ENCODE assay signal across 1 cellular context in the genomic region with DNA sequence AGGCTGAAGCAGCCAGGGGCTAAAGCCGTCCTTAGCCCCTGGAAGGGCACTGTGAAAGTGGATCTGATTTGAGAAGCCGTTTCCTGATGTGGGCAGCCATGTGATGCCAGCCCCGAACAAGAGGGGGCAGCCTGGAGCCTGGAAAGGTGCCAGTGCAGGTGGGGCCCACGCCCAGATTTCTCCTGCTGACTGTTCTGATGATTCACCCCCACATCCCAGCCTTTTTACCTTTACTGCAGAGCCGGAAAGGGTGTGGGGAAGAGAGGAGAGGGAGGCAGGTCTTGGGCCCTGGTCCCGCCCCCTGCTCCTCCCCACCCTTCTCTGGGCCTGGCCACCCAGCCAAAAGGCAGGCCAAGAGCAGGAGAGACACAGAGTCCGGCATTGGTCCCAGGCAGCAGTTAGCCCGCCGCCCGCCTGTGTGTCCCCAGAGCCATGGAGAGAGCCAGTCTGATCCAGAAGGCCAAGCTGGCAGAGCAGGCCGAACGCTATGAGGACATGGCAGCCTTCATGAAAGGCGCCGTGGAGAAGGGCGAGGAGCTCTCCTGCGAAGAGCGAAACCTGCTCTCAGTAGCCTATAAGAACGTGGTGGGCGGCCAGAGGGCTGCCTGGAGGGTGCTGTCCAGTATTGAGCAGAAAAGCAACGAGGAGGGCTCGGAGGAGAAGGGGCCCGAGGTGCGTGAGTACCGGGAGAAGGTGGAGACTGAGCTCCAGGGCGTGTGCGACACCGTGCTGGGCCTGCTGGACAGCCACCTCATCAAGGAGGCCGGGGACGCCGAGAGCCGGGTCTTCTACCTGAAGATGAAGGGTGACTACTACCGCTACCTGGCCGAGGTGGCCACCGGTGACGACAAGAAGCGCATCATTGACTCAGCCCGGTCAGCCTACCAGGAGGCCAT.
TF ChIP-seq lines count a peak whose summit lies in the region.

A gene (plus strand): TSS at position 369 of the 896 bp plus-strand sequence. CDS start 64 bp downstream, at position 433.

TF ChIP-seq in HEK293, 187 proteins besides CTCF, POLR2A, EP300 and RAD21 (continued from another document):
- TF ChIP-seq, protein P1, sequence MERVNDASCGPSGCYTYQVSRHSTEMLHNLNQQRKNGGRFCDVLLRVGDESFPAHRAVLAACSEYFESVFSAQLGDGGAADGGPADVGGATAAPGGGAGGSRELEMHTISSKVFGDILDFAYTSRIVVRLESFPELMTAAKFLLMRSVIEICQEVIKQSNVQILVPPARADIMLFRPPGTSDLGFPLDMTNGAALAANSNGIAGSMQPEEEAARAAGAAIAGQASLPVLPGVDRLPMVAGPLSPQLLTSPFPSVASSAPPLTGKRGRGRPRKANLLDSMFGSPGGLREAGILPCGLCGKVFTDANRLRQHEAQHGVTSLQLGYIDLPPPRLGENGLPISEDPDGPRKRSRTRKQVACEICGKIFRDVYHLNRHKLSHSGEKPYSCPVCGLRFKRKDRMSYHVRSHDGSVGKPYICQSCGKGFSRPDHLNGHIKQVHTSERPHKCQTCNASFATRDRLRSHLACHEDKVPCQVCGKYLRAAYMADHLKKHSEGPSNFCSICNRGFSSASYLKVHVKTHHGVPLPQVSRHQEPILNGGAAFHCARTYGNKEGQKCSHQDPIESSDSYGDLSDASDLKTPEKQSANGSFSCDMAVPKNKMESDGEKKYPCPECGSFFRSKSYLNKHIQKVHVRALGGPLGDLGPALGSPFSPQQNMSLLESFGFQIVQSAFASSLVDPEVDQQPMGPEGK (tag by site-specific recombination; IDR thresholded peaks at IDR 0.05) = peak; percentile 73
- peak; percentile 77 for TF ChIP-seq SP2 (tag by site-specific recombination; IDR thresholded peaks at IDR 0.05)
- no peak for TF ChIP-seq ZNF391 (tag by site-specific recombination; IDR thresholded peaks at IDR 0.05; ENCODE audit: borderline replicate concordance, low read depth)
- TF ChIP-seq ZEB2 (tag by site-specific recombination; IDR thresholded peaks at IDR 0.05) = peak; percentile 75
- TF ChIP-seq ZFHX2 (tag by site-specific recombination; conservative IDR thresholded peaks at IDR 0.05) = peak; percentile 59; the same call in 1 of the 2 replicates
- peak; percentile 93 for TF ChIP-seq KLF1 (tag by site-specific recombination; IDR thresholded peaks at IDR 0.05)
- peak; percentile 46; the same call in 1 of the 2 replicates for TF ChIP-seq ZNF184 (tag by site-specific recombination; IDR thresholded peaks at IDR 0.05)
- TF ChIP-seq ZNF830 (tag by site-specific recombination; IDR thresholded peaks at IDR 0.05; ENCODE audit: low read depth) = no peak
- peak; percentile 45; the same call in 1 of the 2 replicates for TF ChIP-seq KLF9 (tag by site-specific recombination; IDR thresholded peaks at IDR 0.05; ENCODE audit: low read depth)
- no peak for TF ChIP-seq ZNF785 (tag by site-specific recombination; IDR thresholded peaks at IDR 0.05)
- TF ChIP-seq, protein P2, sequence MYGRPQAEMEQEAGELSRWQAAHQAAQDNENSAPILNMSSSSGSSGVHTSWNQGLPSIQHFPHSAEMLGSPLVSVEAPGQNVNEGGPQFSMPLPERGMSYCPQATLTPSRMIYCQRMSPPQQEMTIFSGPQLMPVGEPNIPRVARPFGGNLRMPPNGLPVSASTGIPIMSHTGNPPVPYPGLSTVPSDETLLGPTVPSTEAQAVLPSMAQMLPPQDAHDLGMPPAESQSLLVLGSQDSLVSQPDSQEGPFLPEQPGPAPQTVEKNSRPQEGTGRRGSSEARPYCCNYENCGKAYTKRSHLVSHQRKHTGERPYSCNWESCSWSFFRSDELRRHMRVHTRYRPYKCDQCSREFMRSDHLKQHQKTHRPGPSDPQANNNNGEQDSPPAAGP (tag by site-specific recombination; IDR thresholded peaks at IDR 0.05) = peak; percentile 44
- TF ChIP-seq ZXDB (tag by site-specific recombination; IDR thresholded peaks at IDR 0.05) = peak; percentile 34; the same call in 1 of the 2 replicates
- TF ChIP-seq, protein P3, sequence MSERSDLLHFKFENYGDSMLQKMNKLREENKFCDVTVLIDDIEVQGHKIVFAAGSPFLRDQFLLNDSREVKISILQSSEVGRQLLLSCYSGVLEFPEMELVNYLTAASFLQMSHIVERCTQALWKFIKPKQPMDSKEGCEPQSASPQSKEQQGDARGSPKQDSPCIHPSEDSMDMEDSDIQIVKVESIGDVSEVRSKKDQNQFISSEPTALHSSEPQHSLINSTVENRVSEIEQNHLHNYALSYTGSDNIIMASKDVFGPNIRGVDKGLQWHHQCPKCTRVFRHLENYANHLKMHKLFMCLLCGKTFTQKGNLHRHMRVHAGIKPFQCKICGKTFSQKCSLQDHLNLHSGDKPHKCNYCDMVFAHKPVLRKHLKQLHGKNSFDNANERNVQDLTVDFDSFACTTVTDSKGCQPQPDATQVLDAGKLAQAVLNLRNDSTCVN (tag by site-specific recombination; optimal IDR thresholded peaks at IDR 0.05) = no peak
- peak; percentile 81 for TF ChIP-seq KLF10 (tag by site-specific recombination; IDR thresholded peaks at IDR 0.05)
- peak; percentile 71; the same call in 1 of the 2 replicates for TF ChIP-seq KLF7 (tag by site-specific recombination; IDR thresholded peaks at IDR 0.05; ENCODE audit: borderline replicate concordance)
- peak; percentile 78 for TF ChIP-seq SP3 (tag by site-specific recombination; IDR thresholded peaks at IDR 0.05)
- no peak for TF ChIP-seq ZNF529 (tag by site-specific recombination; IDR thresholded peaks at IDR 0.05; ENCODE audit: insufficient replicate concordance)
- peak; percentile 87 for TF ChIP-seq ZNF366 (tag by site-specific recombination; conservative IDR thresholded peaks at IDR 0.05)
- peak; percentile 100 for TF ChIP-seq ZFP69B (tag by site-specific recombination; IDR thresholded peaks at IDR 0.05)
- TF ChIP-seq SP7 (tag by site-specific recombination; IDR thresholded peaks at IDR 0.05) = peak; percentile 25; the same call in 1 of the 2 replicates
- peak; percentile 56 for TF ChIP-seq GLIS1 (tag by site-specific recombination; IDR thresholded peaks at IDR 0.05)
- peak; percentile 58; the same call in 1 of the 2 replicates for TF ChIP-seq PRDM1 (tag by site-specific recombination; IDR thresholded peaks at IDR 0.05)
- peak; percentile 38; the same call in 1 of the 2 replicates for TF ChIP-seq ZNF629 (tag by site-specific recombination; IDR thresholded peaks at IDR 0.05)
- TF ChIP-seq RBAK (tag by site-specific recombination; IDR thresholded peaks at IDR 0.05) = no peak
- 0 out of 2 replicates have a peak, but pooled peaks have one; percentile 19 for TF ChIP-seq ZSCAN23 (tag by site-specific recombination; IDR thresholded peaks at IDR 0.05)
- peak; percentile 53; the same call in 1 of the 2 replicates for TF ChIP-seq GLIS2 (tag by site-specific recombination; IDR thresholded peaks at IDR 0.05)
- TF ChIP-seq ZBTB8A (tag by site-specific recombination; IDR thresholded peaks at IDR 0.05) = peak; percentile 58
- TF ChIP-seq ZBTB17 (tag by site-specific recombination; IDR thresholded peaks at IDR 0.05) = peak; percentile 31; the same call in 1 of the 2 replicates
- TF ChIP-seq, protein P4, sequence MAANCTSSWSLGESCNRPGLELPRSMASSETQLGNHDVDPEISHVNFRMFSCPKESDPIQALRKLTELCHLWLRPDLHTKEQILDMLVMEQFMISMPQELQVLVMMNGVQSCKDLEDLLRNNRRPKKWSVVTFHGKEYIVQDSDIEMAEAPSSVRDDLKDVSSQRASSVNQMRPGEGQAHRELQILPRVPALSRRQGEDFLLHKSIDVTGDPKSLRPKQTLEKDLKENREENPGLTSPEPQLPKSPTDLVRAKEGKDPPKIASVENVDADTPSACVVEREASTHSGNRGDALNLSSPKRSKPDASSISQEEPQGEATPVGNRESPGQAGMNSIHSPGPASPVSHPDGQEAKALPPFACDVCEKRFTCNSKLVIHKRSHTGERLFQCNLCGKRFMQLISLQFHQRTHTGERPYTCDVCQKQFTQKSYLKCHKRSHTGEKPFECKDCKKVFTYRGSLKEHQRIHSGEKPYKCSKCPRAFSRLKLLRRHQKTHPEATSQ (tag by site-specific recombination; IDR thresholded peaks at IDR 0.05) = no peak
- TF ChIP-seq ZNF202 (tag by site-specific recombination; IDR thresholded peaks at IDR 0.05; ENCODE audit: borderline replicate concordance) = no peak
- no peak for TF ChIP-seq ZBTB1 (tag by site-specific recombination; IDR thresholded peaks at IDR 0.05)
- TF ChIP-seq EGR2 (tag by site-specific recombination; IDR thresholded peaks at IDR 0.05; ENCODE audit: low read depth) = 0 out of 2 replicates have a peak, but pooled peaks have one; percentile 31
- peak; percentile 62; the same call in 1 of the 2 replicates for TF ChIP-seq GFI1B (tag by site-specific recombination; IDR thresholded peaks at IDR 0.05)
